In the genomic region with DNA sequence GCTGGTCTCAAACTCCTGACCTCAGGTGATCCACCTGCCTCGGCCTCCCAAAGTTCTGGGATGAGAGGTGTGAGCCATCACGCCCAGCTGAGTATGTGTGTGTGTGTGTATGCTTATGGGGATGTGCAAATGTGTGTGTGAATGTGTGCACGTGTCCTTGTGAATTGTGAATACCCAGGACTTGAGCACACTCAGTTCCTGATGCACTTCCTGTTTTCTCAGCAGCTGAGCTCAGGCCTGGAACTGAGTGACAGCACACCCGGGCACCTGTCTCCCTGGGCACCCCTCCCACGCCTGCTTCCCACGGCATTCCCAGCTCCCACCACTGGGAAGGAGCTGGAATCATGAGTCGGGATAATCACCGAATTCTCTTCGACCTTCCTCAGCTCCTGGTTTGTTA, we compare ENCODE assay signal across 7 cellular contexts. TPM values are rescaled to one million over a fixed set of nuclear protein-coding genes. Genes with fewer than 3 reads are reported as not detected.
"Had no signal": no experiment of that assay in that cellular context is flagged by ENCODE, and none has a peak within 500 bp of the region (broad histone marks: within the 10 kb centered on the region; RNA-seq: fewer than 3 reads in every experiment).

No MANE protein-coding gene starts in this region.

RNA-seq across cellular contexts. Expression of gene SMIM34, which starts 16.5 kb away (rescaled TPM):
- total RNA-seq: GM23248, GM23338, H1, H4, H7, H9, HFFc6 had no signal
- polyA plus RNA-seq: GM23248, GM23338, H1 had no signal

RNA-seq across cellular contexts. Expression of gene KCNE2, which starts 43.5 kb away (rescaled TPM):
- total RNA-seq: GM23248, H4, H7, H9, HFFc6 had no signal
